29 cellular contexts compared by ENCODE assay signal in the genomic region with DNA sequence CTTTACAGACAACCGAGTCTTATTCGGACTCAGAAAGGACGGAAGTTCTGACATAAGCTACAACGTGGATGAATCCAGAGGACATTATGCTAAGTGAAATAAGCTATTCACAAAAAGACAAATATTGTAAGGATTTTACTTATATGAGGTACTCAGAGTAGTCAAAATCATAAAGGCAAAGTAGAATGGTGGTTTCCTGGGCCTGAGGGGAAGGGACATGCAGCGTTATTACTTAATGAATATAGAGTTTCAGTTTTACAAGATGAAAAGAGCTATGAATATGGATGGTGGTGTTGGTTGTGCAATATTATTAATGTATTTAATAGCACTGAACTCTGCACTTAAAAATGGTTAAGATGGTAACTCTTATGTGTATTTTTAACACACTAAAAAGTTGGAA.
"Had no signal": no experiment of that assay in that cellular context is flagged by ENCODE, and none has a peak within 500 bp of the region (broad histone marks: within the 10 kb centered on the region; RNA-seq: fewer than 3 reads in every experiment).

No MANE protein-coding gene starts in this region.

- H3K79me2 ChIP-seq: hepatocyte had no signal

- H3K4me1 ChIP-seq: colonic mucosa, esophagus muscularis mucosa, esophagus squamous epithelium, foreskin keratinocyte, gastrocnemius medialis, gastroesophageal sphincter, heart left ventricle, heart right ventricle had no signal

- H3K4me2 ChIP-seq: hepatocyte had no signal

- ATAC-seq: effector memory CD8-positive, alpha-beta T cell; esophagus mucosa; foreskin keratinocyte; gastrocnemius medialis; gastroesophageal sphincter; heart left ventricle; heart right ventricle had no signal

- FAIRE-seq: colon, endometrium, endothelial cell of umbilical vein, frontal cortex had no signal

- H3K36me3 ChIP-seq: colonic mucosa, esophagus muscularis mucosa, esophagus squamous epithelium, gastrocnemius medialis, gastroesophageal sphincter, heart left ventricle, heart right ventricle had no signal

- H2AFZ ChIP-seq: hepatocyte had no signal

- H3K27me3 ChIP-seq: colonic mucosa, esophagus muscularis mucosa, esophagus squamous epithelium, foreskin keratinocyte, gastrocnemius medialis, gastroesophageal sphincter, heart left ventricle, heart right ventricle, hepatocyte had no signal

- H3K27ac ChIP-seq: colonic mucosa, coronary artery, dorsolateral prefrontal cortex, epithelial cell of prostate, esophagus muscularis mucosa, esophagus squamous epithelium, foreskin keratinocyte, gastrocnemius medialis, gastroesophageal sphincter, heart left ventricle, heart right ventricle, hepatocyte had no signal

- H3K9me3 ChIP-seq: colonic mucosa, esophagus muscularis mucosa, esophagus squamous epithelium, gastrocnemius medialis, gastroesophageal sphincter, heart left ventricle, heart right ventricle had no signal

- DNase-seq: colonic mucosa; cortex of kidney; dermis blood vessel endothelial cell; dorsolateral prefrontal cortex; effector CD4-positive, alpha-beta T cell; effector CD8-positive, alpha-beta T cell; effector memory CD4-positive, alpha-beta T cell; effector memory CD8-positive, alpha-beta T cell; endodermal cell; erythroblast; esophagus squamous epithelium; foreskin fibroblast; foreskin keratinocyte; foreskin melanocyte; gastrocnemius medialis; glutamatergic neuron; head of caudate nucleus; heart left ventricle; heart right ventricle had no signal

- H3K4me3 ChIP-seq: colonic mucosa, coronary artery, dorsolateral prefrontal cortex, esophagus muscularis mucosa, esophagus squamous epithelium, gastrocnemius medialis, gastroesophageal sphincter, heart left ventricle, heart right ventricle, hepatocyte had no signal
